ENCODE assay signal across 21 cellular contexts in the genomic region with DNA sequence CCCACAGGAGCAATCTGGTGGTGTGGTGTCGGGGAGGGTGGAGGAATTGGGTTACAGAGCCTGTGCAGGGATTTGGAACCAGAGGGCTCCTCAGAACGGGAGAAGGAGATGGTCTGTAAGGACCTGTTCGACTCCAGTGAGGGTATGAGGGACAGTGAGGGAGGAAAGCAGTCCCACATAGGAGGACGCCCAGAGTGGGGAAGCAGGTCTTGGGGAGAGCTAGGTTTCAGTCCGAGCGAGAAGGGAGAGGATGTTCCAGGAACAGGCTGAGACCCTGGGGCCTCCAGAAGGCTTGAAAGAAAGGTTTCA. TPM values are rescaled to one million over a fixed set of nuclear protein-coding genes. Genes with fewer than 3 reads are reported as not detected.
DNase-seq lines count a peak whose midpoint lies in the region; ATAC-seq, FAIRE-seq and TF ChIP-seq lines count a peak whose summit lies in the region.
"Had no signal": no experiment of that assay in that cellular context is flagged by ENCODE, and none has a peak within 500 bp of the region (broad histone marks: within the 10 kb centered on the region; RNA-seq: fewer than 3 reads in every experiment).

No MANE protein-coding gene starts in this region.

- under 1% methylated on average over 6 of the region's 6 CpGs for WGBS in K562 (ENCODE audit: insufficient coverage, low coverage, missing lambda C conversion rate)

- no peak for TF ChIP-seq RAD21 in K562 (CRISPR knock-in tag; conservative IDR thresholded peaks at IDR 0.05 in 1 of 2, IDR thresholded peaks at IDR 0.05 in 1 of 2)

- intact Hi-C loops in K562 (cut with micrococcal nuclease) = no loop called here
- intact Hi-C loops in posterior cingulate gyrus (cut with DNase I) = no loop called here

- peaks cover 25% of the 10 kb centered on the region for H3F3A ChIP-seq in DOHH2 (ENCODE audit: control insufficient read depth, insufficient read depth)

- DNase-seq in K562 (ENCODE audit: extremely low read depth in 1 of 4, low spot score in 3 of 4) = peak in 2 of 4 experiments; percentile 53
- no peak for DNase-seq in naive B cell
- DNase-seq in GM12892 (ENCODE audit: insufficient read length) = no peak
- no peak for DNase-seq in NCI-H524 treated with DMSO at 0.1 percent for 48 hours (lab: John Stamatoyannopoulos, UW)
- DNase-seq in posterior cingulate gyrus = no peak
- no peak for DNase-seq in GM13976 (ENCODE audit: low spot score)
- DNase-seq: CD4-positive, CD25-positive, alpha-beta regulatory T cell; DMS153; DND-41; GM23248; H9; NCI-H1092 treated with DMSO at 0.1 percent for 48 hours; NCI-H1436; NCI-H187; NCI-H774; PC-9; Right ventricle myocardium superior had no signal

- peaks cover 56% of the 10 kb centered on the region for H3K4me1 ChIP-seq in DOHH2 (ENCODE audit: control insufficient read depth, low read length)
- H3K4me1 ChIP-seq in K562 (replicated peaks in 1 of 2; ENCODE audit: control insufficient read depth in 2 of 2, insufficient read depth in 2 of 2, low read length in 2 of 2) = peaks cover 2 to 5% of the 10 kb centered on the region in 2 experiments; a peak in 1 of 5 replicates

- H3K4me3 ChIP-seq in DOHH2 (ENCODE audit: low read length) (no peak overlapping the region), K562 (no peak overlapping the region)
- H3K4me3 ChIP-seq: GM23248, PC-9, SJSA1 had no signal

- FAIRE-seq in K562 (lab: Jason Lieb, UNC) (no peak), GM12892 (lab: Jason Lieb, UNC) (no peak)

- H3K27ac ChIP-seq in DOHH2 (ENCODE audit: low read depth, low read length) (no peak overlapping the region), K562 (ENCODE audit: extremely low read depth, low read depth, low read length) (no peak overlapping the region)
- H3K27ac ChIP-seq: GM23248, HL-60, PC-9, SJSA1 had no signal

- peak overlapping the region in 5 of 6 donors; percentile 38 to 77 (median 71) for H3K27ac Mint-ChIP-seq in naive B cell

- H3K4me1 Mint-ChIP-seq in naive B cell = peaks cover 46 to 57% (median 51%) of the 10 kb centered on the region in 3 donors

- peak overlapping the region in 5 of 8 donors; percentile 40 to 78 (median 71) for H3K4me3 Mint-ChIP-seq in naive B cell
- H3K4me3 Mint-ChIP-seq: CD4-positive, CD25-positive, alpha-beta regulatory T cell; H9; IgD-negative memory B cell had no signal

- TF ChIP-seq EP300 in K562 (IDR thresholded peaks at IDR 0.05; ENCODE audit: low read length) = no peak

- H3K36me3 Mint-ChIP-seq in naive B cell = no peaks in the 10 kb centered on the region
- H3K36me3 Mint-ChIP-seq: CD4-positive, CD25-positive, alpha-beta regulatory T cell; IgD-negative memory B cell had no signal

- peaks cover 21% of the 10 kb centered on the region for H3K36me3 ChIP-seq in DOHH2 (ENCODE audit: control insufficient read depth, low read length)
- no peaks in the 10 kb centered on the region for H3K36me3 ChIP-seq in K562 (ENCODE audit: control insufficient read depth, insufficient read depth, low read length)
- H3K36me3 ChIP-seq: SJSA1 had no signal

- peaks cover 0 to 1% (median 0%) of the 10 kb centered on the region in 7 donors for H3K9me3 Mint-ChIP-seq in naive B cell
- H3K9me3 Mint-ChIP-seq: CD4-positive, CD25-positive, alpha-beta regulatory T cell; H9; IgD-negative memory B cell had no signal

- H3K27me3 ChIP-seq in DOHH2 (ENCODE audit: control insufficient read depth, low read length) = no peaks in the 10 kb centered on the region
- peaks cover 13 to 43% of the 10 kb centered on the region in 2 experiments; a peak in 4 of 5 replicates for H3K27me3 ChIP-seq in K562 (ENCODE audit: control insufficient read depth in 2 of 2, insufficient read depth in 2 of 2, low read length in 2 of 2)

- BruUV-seq in K562 (replicated peaks; lab: Mats Ljungman, UMichigan) = no TSS peak

- H3K79me2 ChIP-seq in DOHH2 (ENCODE audit: control insufficient read depth, low read length) = no peaks in the 10 kb centered on the region
- H3K79me2 ChIP-seq in K562 (ENCODE audit: control insufficient read depth, insufficient read depth, low read length) = no peaks in the 10 kb centered on the region

- POLR2A ChIA-PET in K562 (lab: Yijun Ruan, JAX) = interaction anchor here (1.0 to 4.2 kb wide), 2 partner anchors 8 kb away, joined by 3 to 42 read pairs; no protein-coding TSS in a partner anchor

- H3K9me1 ChIP-seq in K562 (ENCODE audit: control insufficient read depth, insufficient read depth, low read length) = no peaks in the 10 kb centered on the region

- in situ Hi-C loops in K562 (cut with MboI) (no loop called here), GM13976 (cut with MboI; ENCODE audit: low sequenced_read_pairs, unreplicated experiment) (no loop called here)

- H2AFZ ChIP-seq in K562 (ENCODE audit: low read depth, low read length) = no peak overlapping the region
- H2AFZ ChIP-seq: GM23248, PC-9 had no signal

- H3K9ac ChIP-seq in K562 (ENCODE audit: insufficient read depth in 1 of 2, low read depth in 2 of 2, low read length in 2 of 2) = no peak overlapping the region
- H3K9ac ChIP-seq: GM23248 had no signal

- CTCF ChIA-PET in K562 (lab: Yijun Ruan, JAX; ENCODE audit: low intra/inter-chr PET ratio) = no interaction called here

- H3K9me3 ChIP-seq in DOHH2 (ENCODE audit: control insufficient read depth, insufficient read depth, low read length) (no peaks in the 10 kb centered on the region), K562 (replicated peaks; ENCODE audit: control insufficient read depth, insufficient read depth, low read depth, low read length) (no peaks in the 10 kb centered on the region)
- H3K9me3 ChIP-seq: SJSA1 had no signal

- no peaks in the 10 kb centered on the region for H3K27me3 Mint-ChIP-seq in naive B cell

- H3K4me2 ChIP-seq in DOHH2 (ENCODE audit: low read length) (peak overlapping the region; percentile 86), K562 (ENCODE audit: insufficient read depth, low read length) (no peak overlapping the region)
- H3K4me2 ChIP-seq: PC-9 had no signal

- H4K20me1 ChIP-seq in DOHH2 (ENCODE audit: control insufficient read depth, insufficient read depth, low read depth, low read length) (no peaks in the 10 kb centered on the region), K562 (replicated peaks; ENCODE audit: control insufficient read depth, insufficient read depth, low read length) (0 out of 2 replicates have a peak, but pooled peaks cover 5% of the 10 kb centered on the region)

- ATAC-seq in K562 (peak; percentile 1), naive B cell (ENCODE audit: low read depth in 2 of 2) (no peak)

- no peaks in the 10 kb centered on the region for H3K9me2 ChIP-seq in DOHH2 (replicated peaks; ENCODE audit: control insufficient read depth, low read length)

- TF ChIP-seq POLR2A in K562 (conservative IDR thresholded peaks at IDR 0.05) (no peak), GM12892 (IDR thresholded peaks at IDR 0.05; ENCODE audit: low read depth, low read length) (no peak)

- no peak for TF ChIP-seq CTCF in DOHH2 (IDR thresholded peaks at IDR 0.05; ENCODE audit: low read depth, low read length, poor library complexity, severe bottlenecking)
- no peak for TF ChIP-seq CTCF in K562 (IDR thresholded peaks at IDR 0.05 in 2 of 3, conservative IDR thresholded peaks at IDR 0.05 in 1 of 3; ENCODE audit: insufficient read depth in 2 of 3, low read depth in 1 of 3, low read length in 3 of 3)
- TF ChIP-seq CTCF in GM13976 (IDR thresholded peaks at IDR 0.05; ENCODE audit: borderline replicate concordance, control extremely low read depth, extremely low read depth, insufficient read depth, missing control alignments) = no peak

TF ChIP-seq in K562, 482 proteins besides CTCF, POLR2A, EP300 and RAD21 (continues in another document):
- TF ChIP-seq ZNF311 (CRISPR knock-in tag; IDR thresholded peaks at IDR 0.05) (no peak), ZNF717 (CRISPR knock-in tag; IDR thresholded peaks at IDR 0.05) (no peak), ZNF561 (CRISPR knock-in tag; conservative IDR thresholded peaks at IDR 0.05) (no peak), FOXP1 (CRISPR knock-in tag; IDR thresholded peaks at IDR 0.05) (0 out of 2 replicates have a peak, but pooled peaks have one; percentile 6), ESRRB (CRISPR knock-in tag; IDR thresholded peaks at IDR 0.05; ENCODE audit: borderline replicate concordance) (no peak)
- TF ChIP-seq, protein P1, sequence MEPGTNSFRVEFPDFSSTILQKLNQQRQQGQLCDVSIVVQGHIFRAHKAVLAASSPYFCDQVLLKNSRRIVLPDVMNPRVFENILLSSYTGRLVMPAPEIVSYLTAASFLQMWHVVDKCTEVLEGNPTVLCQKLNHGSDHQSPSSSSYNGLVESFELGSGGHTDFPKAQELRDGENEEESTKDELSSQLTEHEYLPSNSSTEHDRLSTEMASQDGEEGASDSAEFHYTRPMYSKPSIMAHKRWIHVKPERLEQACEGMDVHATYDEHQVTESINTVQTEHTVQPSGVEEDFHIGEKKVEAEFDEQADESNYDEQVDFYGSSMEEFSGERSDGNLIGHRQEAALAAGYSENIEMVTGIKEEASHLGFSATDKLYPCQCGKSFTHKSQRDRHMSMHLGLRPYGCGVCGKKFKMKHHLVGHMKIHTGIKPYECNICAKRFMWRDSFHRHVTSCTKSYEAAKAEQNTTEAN (CRISPR knock-in tag; IDR thresholded peaks at IDR 0.05) = no peak

RNA-seq across cellular contexts. Expression of a gene that starts 32.0 kb away (rescaled TPM):
- 0.79 and 1.2 TPM in 2 replicates for total RNA-seq in K562 (2011; cell fraction: chromatin; rRNA removed; ENCODE audit: low replicate concordance)
- total RNA-seq in K562 (2011; cell fraction: nucleolus; rRNA removed) = 0.50 and 0.79 TPM in 2 replicates
- total RNA-seq in K562 (2011; cell fraction: nucleoplasm; rRNA removed) = 0.29 and 0.46 TPM in 2 replicates
- total RNA-seq in K562 (2014; rRNA removed) = 0.14 and 0.24 TPM in 2 replicates
- 0.04 and 0.10 TPM in 2 replicates for total RNA-seq in K562 (2014; rRNA removed; fragmentation: Illumina TruSeq; extraction: Trizol)
- 0.04 and 0.11 TPM in 2 replicates for total RNA-seq in K562 (2015; rRNA removed; fragmentation: Illumina TruSeq; extraction: Trizol)
- total RNA-seq in K562 (2021) = 0.22 and 0.74 TPM in 2 replicates
- polyA plus RNA-seq in K562 (2011; rRNA removed) = 0.13 and 0.22 TPM in 2 replicates
- polyA plus RNA-seq in K562 (2011; cell fraction: cytosol; rRNA removed) = 0.15 and 0.31 TPM in 2 replicates
- polyA plus RNA-seq in K562 (2011; cell fraction: nucleus; rRNA removed) = 0.35 and 0.60 TPM in 2 replicates
- polyA plus RNA-seq in K562 (2012) = 0.14 and 0.26 TPM in 2 replicates
- polyA plus RNA-seq in K562 (2014; fragmentation: Illumina TruSeq; extraction: Trizol) = 0.12 and 0.13 TPM in 2 replicates
- polyA plus RNA-seq in K562 (2014; fragmentation: Nextera tagmentation; extraction: Ambion mirVana) = not detected
- polyA plus RNA-seq in K562 (2014; rRNA removed) = 0.18 TPM in 1 of 2 replicates, not detected in the other
- polyA minus RNA-seq in K562 (2011; rRNA and poly(A)+ RNA removed) = 0.21 and 0.32 TPM in 2 replicates
- 0.57 TPM in 1 of 2 replicates, not detected in the other for polyA minus RNA-seq in K562 (2011; cell fraction: cytosol; rRNA and poly(A)+ RNA removed)
- 0.40 and 0.67 TPM in 2 replicates for polyA minus RNA-seq in K562 (2011; cell fraction: nucleus; rRNA and poly(A)+ RNA removed)
- 1 to 10 TPM in 3 of 6 donors, under 1 TPM in 2, not detected in 1; 0.39 to 4.7 (median 2.3) TPM for polyA plus RNA-seq in naive B cell (ENCODE audit: low read depth in 6 of 6)
- polyA plus RNA-seq in GM12892 (2012; ENCODE audit: missing spikeins) = 0.06 TPM
